In the genomic region with DNA sequence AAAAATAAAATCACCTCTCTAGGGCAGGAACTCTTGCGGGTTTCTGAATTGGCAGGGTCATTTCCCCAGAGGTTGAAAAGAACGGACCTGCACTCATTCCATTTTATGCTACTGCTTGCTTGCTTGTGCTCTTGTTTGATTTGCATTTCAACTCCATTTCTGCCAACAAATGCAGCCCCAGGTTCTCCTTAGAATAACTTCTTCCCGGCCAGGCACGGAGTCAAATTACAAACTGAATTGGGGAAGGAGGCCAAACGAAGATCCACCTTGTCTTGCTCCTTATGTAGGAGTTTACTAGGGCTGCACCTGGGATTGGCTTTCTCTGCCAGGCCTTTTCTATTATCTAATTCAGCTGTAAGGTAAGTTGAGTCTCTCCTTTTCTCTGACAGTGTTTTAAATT, we compare ENCODE assay signal across 17 cellular contexts.
DNase-seq lines count a peak whose midpoint lies in the region; ATAC-seq and TF ChIP-seq lines count a peak whose summit lies in the region.
"Had no signal": no experiment of that assay in that cellular context is flagged by ENCODE, and none has a peak within 500 bp of the region (broad histone marks: within the 10 kb centered on the region; RNA-seq: fewer than 3 reads in every experiment).

No MANE protein-coding gene starts in this region.

- no peaks in the 10 kb centered on the region for H3K9me3 ChIP-seq in OCI-LY1 (ENCODE audit: low read length)
- H3K9me3 ChIP-seq in endodermal cell (ENCODE audit: control insufficient read depth, low read length) = no peaks in the 10 kb centered on the region
- H3K9me3 ChIP-seq: transverse colon had no signal

- no peaks in the 10 kb centered on the region for H3K9me2 ChIP-seq in GM23338 (ENCODE audit: insufficient read depth)
- no peaks in the 10 kb centered on the region for H3K9me2 ChIP-seq in OCI-LY1 (ENCODE audit: low read depth, low read length)

- H3K9ac ChIP-seq in OCI-LY1 (ENCODE audit: low read length) (peak overlapping the region; percentile 53), endodermal cell (ENCODE audit: extremely low read depth, low read length, poor library complexity, severe bottlenecking) (no peak overlapping the region)

- peak overlapping the region; percentile 14; the same call in 2 of the 3 replicates for H3K4me3 Mint-ChIP-seq in GM23338
- H3K4me3 Mint-ChIP-seq in endodermal cell = no peak overlapping the region
- peak overlapping the region; percentile 39 for H3K4me3 Mint-ChIP-seq in nephron progenitor cell
- H3K4me3 Mint-ChIP-seq: T-helper 2 cell treated with Interferon-gamma antibody and Interleukin-4, amounts not matched to agents 5 μg/mL and 100 μg/mL, for 36 hours had no signal

- no peaks in the 10 kb centered on the region for H3K36me3 Mint-ChIP-seq in GM23338 (ENCODE audit: low read depth)
- no peaks in the 10 kb centered on the region for H3K36me3 Mint-ChIP-seq in endodermal cell (ENCODE audit: low read depth)
- no peaks in the 10 kb centered on the region for H3K36me3 Mint-ChIP-seq in nephron progenitor cell (ENCODE audit: low read depth)

- H3K4me3 ChIP-seq in GM23338 (no peak overlapping the region), OCI-LY1 (ENCODE audit: low read depth, low read length, poor library complexity, severe bottlenecking) (peak overlapping the region; percentile 53), endodermal cell (ENCODE audit: low read length) (no peak overlapping the region)
- H3K4me3 ChIP-seq: dorsolateral prefrontal cortex, transverse colon had no signal

- H2AFZ ChIP-seq in GM23338 (no peak overlapping the region), OCI-LY1 (ENCODE audit: low read length) (peak overlapping the region; percentile 73)

- no peaks in the 10 kb centered on the region for H3K79me2 ChIP-seq in GM23338 (replicated peaks; ENCODE audit: insufficient read depth)
- H3K79me2 ChIP-seq in OCI-LY1 (ENCODE audit: insufficient read depth, low read length) = no peaks in the 10 kb centered on the region

- H3K27ac ChIP-seq in GM23338 (ENCODE audit: low read depth) (peak overlapping the region; percentile 22; the same call in 1 of the 2 replicates), OCI-LY1 (ENCODE audit: low read depth, low read length, poor library complexity, severe bottlenecking) (peak overlapping the region; percentile 80), endodermal cell (ENCODE audit: low read depth, low read length) (no peak overlapping the region)
- H3K27ac ChIP-seq: dorsolateral prefrontal cortex, transverse colon had no signal

- no peaks in the 10 kb centered on the region for H3K36me3 ChIP-seq in GM23338 (ENCODE audit: insufficient read depth)
- no peaks in the 10 kb centered on the region for H3K36me3 ChIP-seq in OCI-LY1 (ENCODE audit: insufficient read depth, low read length)
- no peaks in the 10 kb centered on the region for H3K36me3 ChIP-seq in endodermal cell (ENCODE audit: control insufficient read depth, insufficient read depth, low read length)
- H3K36me3 ChIP-seq: transverse colon had no signal

- no peaks in the 10 kb centered on the region for H3K27me3 ChIP-seq in GM23338 (ENCODE audit: insufficient read depth)
- no peaks in the 10 kb centered on the region for H3K27me3 ChIP-seq in OCI-LY1 (ENCODE audit: insufficient read depth, low read length)
- no peaks in the 10 kb centered on the region for H3K27me3 ChIP-seq in endodermal cell (ENCODE audit: control insufficient read depth, insufficient read depth, low read length, poor library complexity, severe bottlenecking)
- H3K27me3 ChIP-seq: dorsolateral prefrontal cortex, transverse colon had no signal

- ATAC-seq in GM23338 = peak; percentile 91
- no peak for ATAC-seq in HG03442 (IDR thresholded peaks at IDR 0.05; ENCODE audit: unreplicated experiment)
- no peak for ATAC-seq in HG02840 (IDR thresholded peaks at IDR 0.05; ENCODE audit: low FRiP score, unreplicated experiment)

- H3K9me3 Mint-ChIP-seq in GM23338 (no peaks in the 10 kb centered on the region; the same call in 2 of the 3 replicates), endodermal cell (no peaks in the 10 kb centered on the region), nephron progenitor cell (no peaks in the 10 kb centered on the region)
- H3K9me3 Mint-ChIP-seq: T-helper 2 cell treated with Interferon-gamma antibody and Interleukin-4, amounts not matched to agents 5 μg/mL and 100 μg/mL, for 36 hours had no signal

- H3F3A ChIP-seq in GM23338 (replicated peaks; ENCODE audit: low read depth) (no peaks in the 10 kb centered on the region), OCI-LY1 (ENCODE audit: insufficient read depth, low read length) (peaks cover 4% of the 10 kb centered on the region; the same call in 1 of the 2 replicates)

- WGBS in endodermal cell (ENCODE audit: insufficient coverage in 1 of 2, insufficient read length in 1 of 2), 2 experiments = 41 to 54% methylated on average over 3 to 5 of the region's 5 CpGs

- H3K27me3 Mint-ChIP-seq in GM23338 (ENCODE audit: insufficient read depth, low read depth, poor library complexity) (peaks cover 1% of the 10 kb centered on the region), endodermal cell (ENCODE audit: insufficient read depth) (no peaks in the 10 kb centered on the region), nephron progenitor cell (ENCODE audit: low read depth, poor library complexity) (peaks cover 3% of the 10 kb centered on the region)

- H3K4me1 ChIP-seq in GM23338 (ENCODE audit: insufficient read depth) = peaks cover 35% of the 10 kb centered on the region
- H3K4me1 ChIP-seq in OCI-LY1 (ENCODE audit: insufficient read depth, low read length, severe bottlenecking) = peaks cover 75% of the 10 kb centered on the region
- H3K4me1 ChIP-seq in endodermal cell (ENCODE audit: control insufficient read depth, insufficient read depth, low read length) = no peaks in the 10 kb centered on the region

- peak overlapping the region; percentile 39 for H3K4me2 ChIP-seq in GM23338
- H3K4me2 ChIP-seq in OCI-LY1 (ENCODE audit: low read length) = peak overlapping the region; percentile 61

- TF ChIP-seq CTCF in GM23338 (conservative IDR thresholded peaks at IDR 0.05; ENCODE audit: low read depth in 2 of 2) (no peak), OCI-LY1 (IDR thresholded peaks at IDR 0.05; ENCODE audit: low read length) (no peak), endodermal cell (conservative IDR thresholded peaks at IDR 0.05) (no peak), nephron progenitor cell (IDR thresholded peaks at IDR 0.05) (no peak)

- DNase-seq in GM23338 (ENCODE audit: low spot score) (peak; percentile 79), endodermal cell (peak; percentile 63), nephron progenitor cell (peak; percentile 1), foreskin melanocyte (no peak), cerebellar cortex (ENCODE audit: low spot score) (no peak)
- DNase-seq: activated CD4-positive, alpha-beta T cell treated with anti-CD3 and anti-CD28 coated beads, Interleukin-2, amount 50 U/mL, for 1 hour; amygdala; dorsolateral prefrontal cortex; NCI-H1105 treated with DMSO at 0.1 percent for 48 hours; NCI-H510A treated with DMSO at 0.1 percent for 48 hours; stimulated activated CD4-positive, alpha-beta T cell treated with anti-CD3 and anti-CD28 coated beads, Interleukin-2, amount 100 ng/mL, for 24 hours; stimulated activated CD8-positive, alpha-beta memory T cell treated with anti-CD3 and anti-CD28 coated beads, Interleukin-4, amount 100 ng/mL, for 48 hours; transverse colon had no signal

- peaks cover 52% of the 10 kb centered on the region for H3K4me1 Mint-ChIP-seq in GM23338
- H3K4me1 Mint-ChIP-seq in endodermal cell = peaks cover 9% of the 10 kb centered on the region
- peaks cover 36% of the 10 kb centered on the region for H3K4me1 Mint-ChIP-seq in nephron progenitor cell

- peak overlapping the region; percentile 88 for H3K27ac Mint-ChIP-seq in GM23338
- H3K27ac Mint-ChIP-seq in endodermal cell = no peak overlapping the region
- H3K27ac Mint-ChIP-seq in nephron progenitor cell = peak overlapping the region; percentile 61
- H3K27ac Mint-ChIP-seq: T-helper 2 cell treated with Interferon-gamma antibody and Interleukin-4, amounts not matched to agents 5 μg/mL and 100 μg/mL, for 36 hours had no signal

- no peaks in the 10 kb centered on the region for H4K20me1 ChIP-seq in GM23338 (replicated peaks; ENCODE audit: insufficient read depth)
- no peaks in the 10 kb centered on the region for H4K20me1 ChIP-seq in OCI-LY1 (ENCODE audit: insufficient read depth, low read length)

Comparison
In these comparisons a context has a peak if more than half of its experiments do, and no peak if none do; other contexts are left out.
1. DNase-seq: peak in GM23338 (single experiment), endodermal cell (single experiment) and nephron progenitor cell (single experiment); none in foreskin melanocyte (single experiment) and cerebellar cortex (single experiment).